18 cellular contexts compared by ENCODE assay signal in genomic region chrX:10370976-10371375, GRCh38.
DNase-seq lines count a peak whose midpoint lies in the region; ATAC-seq, FAIRE-seq and TF ChIP-seq lines count a peak whose summit lies in the region.
"Had no signal": no experiment of that assay in that cellular context is flagged by ENCODE, and none has a peak within 500 bp of the region (broad histone marks: within the 10 kb centered on the region; RNA-seq: fewer than 3 reads in every experiment).

No MANE protein-coding gene starts in this region.

- DNase-seq in astrocyte (ENCODE audit: low read depth) (no peak), bronchial epithelial cell (ENCODE audit: low read depth) (peak; percentile 79)
- no peak for DNase-seq in T-helper 2 cell treated with Interferon-gamma antibody and Interleukin-4, amounts not matched to agents 5 μg/mL and 100 μg/mL, for 36 hours (ENCODE audit: low spot score)
- DNase-seq: C1 segment of cervical spinal cord; Calu3; CD4-positive, alpha-beta memory T cell; COR-L47; DMS53; DMS79 treated with DMSO at 0.1 percent for 48 hours; GF-D8; H9 had no signal

- H3K79me2 ChIP-seq in astrocyte (ENCODE audit: insufficient read depth, low read length), result no peaks in the 10 kb centered on the region

- no peak overlapping the region for H3K4me2 ChIP-seq in astrocyte (ENCODE audit: low read length)
- H3K4me2 ChIP-seq: GM23338 had no signal

- H3K36me3 ChIP-seq in astrocyte (ENCODE audit: insufficient read depth, low read length), result no peaks in the 10 kb centered on the region
- H3K36me3 ChIP-seq in bronchial epithelial cell (ENCODE audit: control insufficient read depth, insufficient read depth, low read length), result no peaks in the 10 kb centered on the region

- no peak overlapping the region for H3K4me3 ChIP-seq in astrocyte (ENCODE audit: insufficient read depth, low read depth, low read length)
- H3K4me3 ChIP-seq in bronchial epithelial cell (ENCODE audit: low read depth, low read length), result no peak overlapping the region
- H3K4me3 ChIP-seq: GM23338 had no signal

- no peak overlapping the region for H3K4me3 Mint-ChIP-seq in astrocyte (ENCODE audit: unreplicated experiment)
- H3K4me3 Mint-ChIP-seq in T-helper 2 cell treated with Interferon-gamma antibody and Interleukin-4, amounts not matched to agents 5 μg/mL and 100 μg/mL, for 36 hours, result no peak overlapping the region
- H3K4me3 Mint-ChIP-seq: CD4-positive, alpha-beta memory T cell; GM23338; H9 had no signal

- H3K27me3 Mint-ChIP-seq in astrocyte (ENCODE audit: low read depth, unreplicated experiment), result no peaks in the 10 kb centered on the region
- H3K27me3 Mint-ChIP-seq in T-helper 2 cell treated with Interferon-gamma antibody and Interleukin-4, amounts not matched to agents 5 μg/mL and 100 μg/mL, for 36 hours (ENCODE audit: low read depth), result no peaks in the 10 kb centered on the region
- H3K27me3 Mint-ChIP-seq: CD4-positive, alpha-beta memory T cell had no signal

- H3K36me3 Mint-ChIP-seq in astrocyte (ENCODE audit: low read depth, unreplicated experiment), result no peaks in the 10 kb centered on the region
- no peaks in the 10 kb centered on the region for H3K36me3 Mint-ChIP-seq in T-helper 2 cell treated with Interferon-gamma antibody and Interleukin-4, amounts not matched to agents 5 μg/mL and 100 μg/mL, for 36 hours (ENCODE audit: low read depth)
- H3K36me3 Mint-ChIP-seq: CD4-positive, alpha-beta memory T cell had no signal

- no peak overlapping the region for H3K27ac ChIP-seq in astrocyte (ENCODE audit: low read depth, low read length)

- FAIRE-seq in astrocyte (lab: Jason Lieb, UNC) (peak; percentile 55), bronchial epithelial cell (lab: Jason Lieb, UNC) (no peak)
- FAIRE-seq: GM12891, GM18507 had no signal

- no peaks in the 10 kb centered on the region for H4K20me1 ChIP-seq in astrocyte (ENCODE audit: insufficient read depth, low read length)

- H3K9me3 Mint-ChIP-seq in astrocyte (ENCODE audit: unreplicated experiment), result peaks cover 4% of the 10 kb centered on the region
- no peaks in the 10 kb centered on the region for H3K9me3 Mint-ChIP-seq in T-helper 2 cell treated with Interferon-gamma antibody and Interleukin-4, amounts not matched to agents 5 μg/mL and 100 μg/mL, for 36 hours
- H3K9me3 Mint-ChIP-seq: GM23338 had no signal

- H3K27ac Mint-ChIP-seq in astrocyte (ENCODE audit: unreplicated experiment), result no peak overlapping the region
- H3K27ac Mint-ChIP-seq in T-helper 2 cell treated with Interferon-gamma antibody and Interleukin-4, amounts not matched to agents 5 μg/mL and 100 μg/mL, for 36 hours, result no peak overlapping the region
- H3K27ac Mint-ChIP-seq: CD4-positive, alpha-beta memory T cell; GM23338; H9 had no signal

- H2AFZ ChIP-seq in astrocyte (ENCODE audit: low read depth, low read length), result no peak overlapping the region
- H2AFZ ChIP-seq: GM23338 had no signal

- no peaks in the 10 kb centered on the region for H3K4me1 Mint-ChIP-seq in astrocyte (ENCODE audit: low read depth, unreplicated experiment)
- no peaks in the 10 kb centered on the region for H3K4me1 Mint-ChIP-seq in T-helper 2 cell treated with Interferon-gamma antibody and Interleukin-4, amounts not matched to agents 5 μg/mL and 100 μg/mL, for 36 hours (ENCODE audit: low read depth)
- H3K4me1 Mint-ChIP-seq: CD4-positive, alpha-beta memory T cell; GM23338; H9 had no signal

- H3K27me3 ChIP-seq in astrocyte (ENCODE audit: insufficient read depth, low read length) (no peaks in the 10 kb centered on the region), bronchial epithelial cell (ENCODE audit: control insufficient read depth, insufficient read depth, low read length) (no peaks in the 10 kb centered on the region)

- ATAC-seq in esophagus mucosa, result peak; percentile 38
- ATAC-seq in GM19463 (IDR thresholded peaks at IDR 0.05; ENCODE audit: unreplicated experiment), result no peak
- no peak for ATAC-seq in HG02610 (IDR thresholded peaks at IDR 0.05; ENCODE audit: unreplicated experiment)
- ATAC-seq: GM23338, HCT116 had no signal

- no peaks in the 10 kb centered on the region for H3K9me3 ChIP-seq in astrocyte (ENCODE audit: insufficient read depth, low read depth, low read length)

- H3K9ac ChIP-seq in astrocyte (ENCODE audit: low read length), result no peak overlapping the region

- no peaks in the 10 kb centered on the region for H3K4me1 ChIP-seq in astrocyte (ENCODE audit: insufficient read depth, low read length)

- TF ChIP-seq CTCF in astrocyte (IDR thresholded peaks at IDR 0.05; ENCODE audit: insufficient read depth, low read depth, low read length) (no peak), bronchial epithelial cell (IDR thresholded peaks at IDR 0.05; ENCODE audit: insufficient read depth, low read length, severe bottlenecking) (no peak)
